ENCODE assay signal across 8 cellular contexts in the genomic region with DNA sequence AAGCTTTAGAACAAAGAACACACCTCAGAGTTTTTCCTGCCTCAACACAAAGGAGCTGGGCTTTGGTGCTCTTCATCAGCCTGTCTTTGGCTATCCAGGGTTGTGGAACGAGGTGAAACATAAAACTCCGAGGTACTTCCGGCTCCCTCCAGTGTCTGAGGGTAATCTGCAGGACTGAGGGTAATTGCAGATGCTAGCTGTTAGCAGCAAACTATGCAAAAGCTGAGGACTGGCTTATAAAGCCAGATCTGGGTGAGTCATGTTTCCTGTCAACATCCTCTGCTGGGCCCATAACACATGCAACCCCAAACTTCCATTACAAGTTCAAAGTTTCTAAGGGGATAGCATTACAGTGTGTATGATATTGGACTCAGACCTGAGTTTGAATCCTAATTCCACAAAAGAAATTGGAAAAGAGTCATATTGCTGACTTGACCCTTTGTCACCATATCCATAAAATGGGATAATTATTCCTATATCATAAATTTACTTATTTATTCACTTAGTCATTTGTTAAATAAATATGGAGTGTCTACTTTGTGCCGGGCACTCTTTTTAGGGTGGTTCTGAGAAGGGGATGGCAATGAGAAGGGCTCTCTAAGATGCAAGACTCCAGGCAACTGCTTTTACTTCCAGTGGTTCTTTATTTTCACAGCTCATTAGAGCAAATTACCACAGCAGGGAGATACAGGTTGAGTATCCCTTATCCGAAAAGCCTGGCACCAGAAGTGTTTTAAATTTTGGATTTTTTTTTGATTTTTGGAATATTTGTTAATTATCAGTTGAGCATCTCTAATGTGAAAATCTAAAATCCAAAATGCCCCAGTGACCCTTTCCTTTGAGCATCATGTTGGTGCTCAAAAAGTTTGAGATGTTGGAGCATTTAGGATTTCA. TPM values are rescaled to one million over a fixed set of nuclear protein-coding genes. Genes with fewer than 3 reads are reported as not detected.
A peak's percentile ranks its signal among the peaks of the same experiment; 100 is the strongest.
DNase-seq lines count a peak whose midpoint lies in the region; ATAC-seq and TF ChIP-seq lines count a peak whose summit lies in the region.

No MANE protein-coding gene starts in this region.

- peaks cover 0 to 7% (median 0%) of the 10 kb centered on the region in 3 donors for H3K27me3 Mint-ChIP-seq in CD14-positive monocyte (ENCODE audit: low read depth in 3 of 3)

- DNase-seq in CD14-positive monocyte (ENCODE audit: low spot score) (peak; percentile 83), T follicular helper cell (ENCODE audit: low read depth) (peak; percentile 75), astrocyte of the hippocampus (ENCODE audit: low read depth, low spot score) (peak; percentile 83), iris pigment epithelial cell (ENCODE audit: low read depth) (peak; percentile 97), cerebellar cortex (ENCODE audit: low spot score) (no peak)
- peak; percentile 37 for DNase-seq in stimulated activated CD8-positive, alpha-beta memory T cell treated with anti-CD3 and anti-CD28 coated beads, Interleukin-4, amount 100 ng/mL, for 24 hours (ENCODE audit: low read depth)

- TF ChIP-seq POLR2A in GM19193 (IDR thresholded peaks at IDR 0.05; ENCODE audit: extremely low read depth, insufficient read depth, insufficient read length): peak; percentile 86

- H3K36me3 Mint-ChIP-seq in CD14-positive monocyte: peaks cover 7 to 10% of the 10 kb centered on the region in 2 donors

- ATAC-seq in HG03442 (IDR thresholded peaks at IDR 0.05; ENCODE audit: unreplicated experiment): peak; percentile 31

- peak overlapping the region; percentile 99 to 100 (median 100) for H3K27ac Mint-ChIP-seq in CD14-positive monocyte

- H3K4me1 Mint-ChIP-seq in CD14-positive monocyte: peaks cover 72% of the 10 kb centered on the region

- peaks cover 0 to 3% (median 0%) of the 10 kb centered on the region in 7 donors for H3K9me3 Mint-ChIP-seq in CD14-positive monocyte

- peak overlapping the region; percentile 86 to 96 for H3K4me3 Mint-ChIP-seq in CD14-positive monocyte

- intact Hi-C loops in CD14-positive monocyte (cut with micrococcal nuclease): loop anchor here in 1 of 2 donors (10.0 kb wide), 1 partner anchor 728 kb away; no protein-coding TSS in a partner anchor

- no peak for TF ChIP-seq CTCF in CD14-positive monocyte (IDR thresholded peaks at IDR 0.05)

RNA-seq across cellular contexts. Expression of gene TRIM69, which starts 9.5 kb away (rescaled TPM):
- 10 to 100 TPM; 15.8 to 18.2 TPM for polyA plus RNA-seq in CD14-positive monocyte

RNA-seq across cellular contexts. Expression of gene B2M, which starts 15.5 kb away (rescaled TPM):
- over 10,000 TPM; 28,259 to 28,278 TPM for polyA plus RNA-seq in CD14-positive monocyte

RNA-seq across cellular contexts. Expression of gene PATL2, which starts 15.7 kb away (rescaled TPM):
- 1 to 10 TPM; 1.8 to 1.9 TPM for polyA plus RNA-seq in CD14-positive monocyte
